In the genomic region with DNA sequence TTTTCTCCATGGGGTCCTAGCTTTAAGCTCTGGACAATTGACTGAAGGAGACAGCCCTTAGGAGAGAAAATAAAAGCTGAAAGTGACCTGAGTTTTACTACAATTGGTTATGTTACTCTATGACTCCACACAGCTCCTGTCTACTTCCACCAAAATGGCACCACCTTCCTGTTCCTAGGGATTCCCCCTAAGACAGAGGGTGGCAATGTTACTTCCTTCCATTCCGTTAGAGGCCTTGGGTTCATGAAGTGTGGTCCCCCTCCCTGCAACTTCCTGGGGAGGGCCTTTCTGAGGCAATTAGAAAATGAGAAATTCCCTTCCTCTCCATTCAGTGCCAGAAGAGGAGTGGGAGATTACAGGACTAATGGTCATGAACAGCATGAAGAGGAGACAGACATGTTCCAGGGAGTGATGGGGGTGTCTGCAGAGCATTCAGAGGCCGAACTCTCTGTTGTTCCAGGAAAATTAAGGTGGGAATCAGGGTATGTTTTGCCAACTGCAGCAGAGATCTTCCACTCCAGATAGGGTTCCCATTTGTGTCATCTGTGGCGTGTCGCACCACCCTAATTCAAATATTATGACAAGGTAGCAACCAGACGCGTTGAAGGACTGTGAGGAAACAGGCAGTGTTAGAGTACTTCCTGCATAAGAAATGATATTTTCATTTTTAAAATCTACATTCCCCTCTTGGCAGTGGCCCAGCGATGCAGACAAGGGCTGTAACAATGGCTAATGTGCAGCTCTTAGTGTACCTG, we compare ENCODE assay signal across 3 cellular contexts.
TF ChIP-seq lines count a peak whose summit lies in the region.

No MANE protein-coding gene starts in this region.

TF ChIP-seq in HEK293, 187 proteins besides CTCF, POLR2A, EP300 and RAD21:
- TF ChIP-seq ZNF426 (tag by site-specific recombination; IDR thresholded peaks at IDR 0.05) (no peak), ZNF530 (tag by site-specific recombination; IDR thresholded peaks at IDR 0.05; ENCODE audit: low read depth) (peak; percentile 79; the same call in 1 of the 2 replicates)

TF ChIP-seq in K562, 482 proteins besides CTCF, POLR2A, EP300 and RAD21:
- TF ChIP-seq MXI1 (IDR thresholded peaks at IDR 0.05; ENCODE audit: low read depth, low read length) (no peak), MTA2 (IDR thresholded peaks at IDR 0.05; ENCODE audit: low read depth) (no peak), BACH1 (tag; IDR thresholded peaks at IDR 0.05) (peak; percentile 28; the same call in 1 of the 2 replicates)
- TF ChIP-seq, protein P1, sequence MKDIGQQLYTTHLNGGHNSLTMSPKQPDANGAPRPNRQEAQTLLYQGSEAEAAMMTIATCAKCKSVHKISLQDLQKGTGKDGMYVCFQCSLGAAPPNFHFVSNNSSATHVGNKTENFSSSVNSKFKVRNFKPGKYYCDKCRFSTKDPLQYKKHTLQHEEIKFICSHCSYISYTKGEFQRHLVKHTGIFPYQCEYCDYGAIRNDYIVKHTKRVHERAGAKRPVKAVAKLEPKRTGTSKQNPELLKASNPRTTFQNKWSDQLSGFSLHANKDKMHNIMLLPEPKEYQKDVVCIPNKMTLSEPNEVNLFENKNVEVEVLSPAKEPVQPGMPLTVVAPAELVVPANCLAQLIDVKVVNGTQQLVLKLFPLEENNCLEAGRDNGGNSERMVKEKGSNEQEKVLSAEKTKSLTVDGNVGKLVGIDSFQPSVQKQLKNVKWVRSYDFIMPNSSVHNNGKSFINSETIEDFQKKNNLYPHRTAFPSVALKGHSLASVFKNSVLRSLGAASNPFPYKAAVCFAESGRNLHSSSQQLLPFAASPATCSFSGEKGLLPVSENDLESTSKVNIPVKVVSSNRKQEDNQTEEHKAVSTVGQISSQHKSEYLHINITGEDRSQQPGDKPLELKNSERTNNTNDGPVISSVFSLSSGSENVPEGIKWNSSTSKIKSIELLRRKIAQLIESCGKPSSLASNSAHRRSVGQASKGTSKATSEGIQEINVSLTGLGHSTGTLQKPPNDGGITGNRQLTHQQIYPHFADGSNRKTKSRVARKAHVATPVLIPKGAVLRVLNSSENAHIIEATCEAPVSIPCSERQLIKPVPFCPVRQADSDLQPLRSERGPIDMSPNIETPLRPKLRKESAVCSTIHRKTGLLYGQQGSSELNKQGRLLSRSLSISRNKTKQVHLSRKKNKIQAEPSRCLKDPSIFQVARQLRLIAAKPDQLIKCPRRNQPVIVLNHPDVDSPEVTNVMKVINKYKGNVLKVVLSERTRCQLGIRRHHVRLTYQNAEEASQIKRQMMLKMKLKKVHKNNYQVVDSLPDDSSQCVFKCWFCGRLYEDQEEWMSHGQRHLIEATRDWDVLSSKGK (CRISPR knock-in tag; IDR thresholded peaks at IDR 0.05): no peak
- TF ChIP-seq, protein P2, sequence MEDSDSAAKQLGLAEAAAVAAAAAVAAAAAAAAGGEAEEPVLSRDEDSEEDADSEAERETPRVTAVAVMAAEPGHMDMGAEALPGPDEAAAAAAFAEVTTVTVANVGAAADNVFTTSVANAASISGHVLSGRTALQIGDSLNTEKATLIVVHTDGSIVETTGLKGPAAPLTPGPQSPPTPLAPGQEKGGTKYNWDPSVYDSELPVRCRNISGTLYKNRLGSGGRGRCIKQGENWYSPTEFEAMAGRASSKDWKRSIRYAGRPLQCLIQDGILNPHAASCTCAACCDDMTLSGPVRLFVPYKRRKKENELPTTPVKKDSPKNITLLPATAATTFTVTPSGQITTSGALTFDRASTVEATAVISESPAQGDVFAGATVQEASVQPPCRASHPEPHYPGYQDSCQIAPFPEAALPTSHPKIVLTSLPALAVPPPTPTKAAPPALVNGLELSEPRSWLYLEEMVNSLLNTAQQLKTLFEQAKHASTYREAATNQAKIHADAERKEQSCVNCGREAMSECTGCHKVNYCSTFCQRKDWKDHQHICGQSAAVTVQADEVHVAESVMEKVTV (CRISPR knock-in tag; IDR thresholded peaks at IDR 0.05): no peak

TF ChIP-seq in GM23338, 12 proteins besides CTCF, POLR2A, EP300 and RAD21:
- no peak for TF ChIP-seq EZH2 (IDR thresholded peaks at IDR 0.05; ENCODE audit: low read depth, unreplicated experiment)
- TF ChIP-seq CREB1 (CRISPR knock-in tag; IDR thresholded peaks at IDR 0.05; ENCODE audit: low read depth): no peak
- no peak for TF ChIP-seq POLR2AphosphoS5 (IDR thresholded peaks at IDR 0.05; ENCODE audit: low read depth)
- TF ChIP-seq JUNB (IDR thresholded peaks at IDR 0.05; ENCODE audit: unreplicated experiment): no peak
- TF ChIP-seq ZNF114 (CRISPR knock-in tag; IDR thresholded peaks at IDR 0.05): no peak
- no peak for TF ChIP-seq EZH2phosphoT487 (IDR thresholded peaks at IDR 0.05; ENCODE audit: unreplicated experiment)
- TF ChIP-seq NANOG (IDR thresholded peaks at IDR 0.05; ENCODE audit: borderline replicate concordance): no peak
- TF ChIP-seq, protein P3, sequence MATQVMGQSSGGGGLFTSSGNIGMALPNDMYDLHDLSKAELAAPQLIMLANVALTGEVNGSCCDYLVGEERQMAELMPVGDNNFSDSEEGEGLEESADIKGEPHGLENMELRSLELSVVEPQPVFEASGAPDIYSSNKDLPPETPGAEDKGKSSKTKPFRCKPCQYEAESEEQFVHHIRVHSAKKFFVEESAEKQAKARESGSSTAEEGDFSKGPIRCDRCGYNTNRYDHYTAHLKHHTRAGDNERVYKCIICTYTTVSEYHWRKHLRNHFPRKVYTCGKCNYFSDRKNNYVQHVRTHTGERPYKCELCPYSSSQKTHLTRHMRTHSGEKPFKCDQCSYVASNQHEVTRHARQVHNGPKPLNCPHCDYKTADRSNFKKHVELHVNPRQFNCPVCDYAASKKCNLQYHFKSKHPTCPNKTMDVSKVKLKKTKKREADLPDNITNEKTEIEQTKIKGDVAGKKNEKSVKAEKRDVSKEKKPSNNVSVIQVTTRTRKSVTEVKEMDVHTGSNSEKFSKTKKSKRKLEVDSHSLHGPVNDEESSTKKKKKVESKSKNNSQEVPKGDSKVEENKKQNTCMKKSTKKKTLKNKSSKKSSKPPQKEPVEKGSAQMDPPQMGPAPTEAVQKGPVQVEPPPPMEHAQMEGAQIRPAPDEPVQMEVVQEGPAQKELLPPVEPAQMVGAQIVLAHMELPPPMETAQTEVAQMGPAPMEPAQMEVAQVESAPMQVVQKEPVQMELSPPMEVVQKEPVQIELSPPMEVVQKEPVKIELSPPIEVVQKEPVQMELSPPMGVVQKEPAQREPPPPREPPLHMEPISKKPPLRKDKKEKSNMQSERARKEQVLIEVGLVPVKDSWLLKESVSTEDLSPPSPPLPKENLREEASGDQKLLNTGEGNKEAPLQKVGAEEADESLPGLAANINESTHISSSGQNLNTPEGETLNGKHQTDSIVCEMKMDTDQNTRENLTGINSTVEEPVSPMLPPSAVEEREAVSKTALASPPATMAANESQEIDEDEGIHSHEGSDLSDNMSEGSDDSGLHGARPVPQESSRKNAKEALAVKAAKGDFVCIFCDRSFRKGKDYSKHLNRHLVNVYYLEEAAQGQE (IDR thresholded peaks at IDR 0.05; ENCODE audit: unreplicated experiment): no peak
- TF ChIP-seq ZNF331 (CRISPR knock-in tag; IDR thresholded peaks at IDR 0.05; ENCODE audit: low read depth): no peak
- TF ChIP-seq, protein P4, sequence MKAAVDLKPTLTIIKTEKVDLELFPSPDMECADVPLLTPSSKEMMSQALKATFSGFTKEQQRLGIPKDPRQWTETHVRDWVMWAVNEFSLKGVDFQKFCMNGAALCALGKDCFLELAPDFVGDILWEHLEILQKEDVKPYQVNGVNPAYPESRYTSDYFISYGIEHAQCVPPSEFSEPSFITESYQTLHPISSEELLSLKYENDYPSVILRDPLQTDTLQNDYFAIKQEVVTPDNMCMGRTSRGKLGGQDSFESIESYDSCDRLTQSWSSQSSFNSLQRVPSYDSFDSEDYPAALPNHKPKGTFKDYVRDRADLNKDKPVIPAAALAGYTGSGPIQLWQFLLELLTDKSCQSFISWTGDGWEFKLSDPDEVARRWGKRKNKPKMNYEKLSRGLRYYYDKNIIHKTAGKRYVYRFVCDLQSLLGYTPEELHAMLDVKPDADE (IDR thresholded peaks at IDR 0.05): no peak
- TF ChIP-seq STAT1 (IDR thresholded peaks at IDR 0.05; ENCODE audit: unreplicated experiment): no peak
- TF ChIP-seq, protein P5, sequence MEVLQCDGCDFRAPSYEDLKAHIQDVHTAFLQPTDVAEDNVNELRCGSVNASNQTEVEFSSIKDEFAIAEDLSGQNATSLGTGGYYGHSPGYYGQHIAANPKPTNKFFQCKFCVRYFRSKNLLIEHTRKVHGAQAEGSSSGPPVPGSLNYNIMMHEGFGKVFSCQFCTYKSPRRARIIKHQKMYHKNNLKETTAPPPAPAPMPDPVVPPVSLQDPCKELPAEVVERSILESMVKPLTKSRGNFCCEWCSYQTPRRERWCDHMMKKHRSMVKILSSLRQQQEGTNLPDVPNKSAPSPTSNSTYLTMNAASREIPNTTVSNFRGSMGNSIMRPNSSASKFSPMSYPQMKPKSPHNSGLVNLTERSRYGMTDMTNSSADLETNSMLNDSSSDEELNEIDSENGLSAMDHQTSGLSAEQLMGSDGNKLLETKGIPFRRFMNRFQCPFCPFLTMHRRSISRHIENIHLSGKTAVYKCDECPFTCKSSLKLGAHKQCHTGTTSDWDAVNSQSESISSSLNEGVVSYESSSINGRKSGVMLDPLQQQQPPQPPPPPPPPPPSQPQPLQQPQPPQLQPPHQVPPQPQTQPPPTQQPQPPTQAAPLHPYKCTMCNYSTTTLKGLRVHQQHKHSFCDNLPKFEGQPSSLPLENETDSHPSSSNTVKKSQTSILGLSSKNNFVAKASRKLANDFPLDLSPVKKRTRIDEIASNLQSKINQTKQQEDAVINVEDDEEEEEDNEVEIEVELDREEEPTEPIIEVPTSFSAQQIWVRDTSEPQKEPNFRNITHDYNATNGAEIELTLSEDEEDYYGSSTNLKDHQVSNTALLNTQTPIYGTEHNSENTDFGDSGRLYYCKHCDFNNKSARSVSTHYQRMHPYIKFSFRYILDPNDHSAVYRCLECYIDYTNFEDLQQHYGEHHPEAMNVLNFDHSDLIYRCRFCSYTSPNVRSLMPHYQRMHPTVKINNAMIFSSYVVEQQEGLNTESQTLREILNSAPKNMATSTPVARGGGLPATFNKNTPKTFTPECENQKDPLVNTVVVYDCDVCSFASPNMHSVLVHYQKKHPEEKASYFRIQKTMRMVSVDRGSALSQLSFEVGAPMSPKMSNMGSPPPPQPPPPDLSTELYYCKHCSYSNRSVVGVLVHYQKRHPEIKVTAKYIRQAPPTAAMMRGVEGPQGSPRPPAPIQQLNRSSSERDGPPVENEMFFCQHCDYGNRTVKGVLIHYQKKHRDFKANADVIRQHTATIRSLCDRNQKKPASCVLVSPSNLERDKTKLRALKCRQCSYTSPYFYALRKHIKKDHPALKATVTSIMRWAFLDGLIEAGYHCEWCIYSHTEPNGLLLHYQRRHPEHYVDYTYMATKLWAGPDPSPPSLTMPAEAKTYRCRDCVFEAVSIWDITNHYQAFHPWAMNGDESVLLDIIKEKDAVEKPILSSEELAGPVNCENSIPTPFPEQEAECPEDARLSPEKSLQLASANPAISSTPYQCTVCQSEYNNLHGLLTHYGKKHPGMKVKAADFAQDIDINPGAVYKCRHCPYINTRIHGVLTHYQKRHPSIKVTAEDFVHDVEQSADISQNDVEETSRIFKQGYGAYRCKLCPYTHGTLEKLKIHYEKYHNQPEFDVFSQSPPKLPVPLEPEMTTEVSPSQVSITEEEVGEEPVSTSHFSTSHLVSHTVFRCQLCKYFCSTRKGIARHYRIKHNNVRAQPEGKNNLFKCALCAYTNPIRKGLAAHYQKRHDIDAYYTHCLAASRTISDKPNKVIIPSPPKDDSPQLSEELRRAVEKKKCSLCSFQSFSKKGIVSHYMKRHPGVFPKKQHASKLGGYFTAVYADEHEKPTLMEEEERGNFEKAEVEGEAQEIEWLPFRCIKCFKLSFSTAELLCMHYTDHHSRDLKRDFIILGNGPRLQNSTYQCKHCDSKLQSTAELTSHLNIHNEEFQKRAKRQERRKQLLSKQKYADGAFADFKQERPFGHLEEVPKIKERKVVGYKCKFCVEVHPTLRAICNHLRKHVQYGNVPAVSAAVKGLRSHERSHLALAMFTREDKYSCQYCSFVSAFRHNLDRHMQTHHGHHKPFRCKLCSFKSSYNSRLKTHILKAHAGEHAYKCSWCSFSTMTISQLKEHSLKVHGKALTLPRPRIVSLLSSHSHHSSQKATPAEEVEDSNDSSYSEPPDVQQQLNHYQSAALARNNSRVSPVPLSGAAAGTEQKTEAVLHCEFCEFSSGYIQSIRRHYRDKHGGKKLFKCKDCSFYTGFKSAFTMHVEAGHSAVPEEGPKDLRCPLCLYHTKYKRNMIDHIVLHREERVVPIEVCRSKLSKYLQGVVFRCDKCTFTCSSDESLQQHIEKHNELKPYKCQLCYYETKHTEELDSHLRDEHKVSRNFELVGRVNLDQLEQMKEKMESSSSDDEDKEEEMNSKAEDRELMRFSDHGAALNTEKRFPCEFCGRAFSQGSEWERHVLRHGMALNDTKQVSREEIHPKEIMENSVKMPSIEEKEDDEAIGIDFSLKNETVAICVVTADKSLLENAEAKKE (CRISPR knock-in tag; IDR thresholded peaks at IDR 0.05): no peak
